Comparison of ENCODE assay signal across 1 cellular context in genomic region chr15:84588053-84588874, GRCh38.
TF ChIP-seq lines count a peak whose summit lies in the region.

No MANE protein-coding gene starts in this region.

TF ChIP-seq in HepG2, 621 proteins besides CTCF, POLR2A, EP300 and RAD21 (continued from another document and continues in another):
- TF ChIP-seq ZBTB43 (CRISPR knock-in tag; conservative IDR thresholded peaks at IDR 0.05): no peak
- TF ChIP-seq ZNF577 (CRISPR knock-in tag; IDR thresholded peaks at IDR 0.05; ENCODE audit: borderline replicate concordance, low read depth): no peak
- no peak for TF ChIP-seq SIX1 (CRISPR knock-in tag; IDR thresholded peaks at IDR 0.05; ENCODE audit: borderline replicate concordance)
- TF ChIP-seq ZNF672 (CRISPR knock-in tag; IDR thresholded peaks at IDR 0.05): no peak
- no peak for TF ChIP-seq MXD3 (CRISPR knock-in tag; IDR thresholded peaks at IDR 0.05)
- no peak for TF ChIP-seq PCBP2 (optimal IDR thresholded peaks at IDR 0.05; ENCODE audit: low read depth, low read length, poor library complexity, severe bottlenecking)
- TF ChIP-seq DPF2 (CRISPR knock-in tag; IDR thresholded peaks at IDR 0.05; ENCODE audit: borderline replicate concordance, low read depth): no peak
- TF ChIP-seq IRF9 (CRISPR knock-in tag; IDR thresholded peaks at IDR 0.05; ENCODE audit: borderline replicate concordance): no peak
- TF ChIP-seq MTERF4 (CRISPR knock-in tag; IDR thresholded peaks at IDR 0.05): no peak
- TF ChIP-seq CCAR2 (optimal IDR thresholded peaks at IDR 0.05; ENCODE audit: low read depth, low read length): no peak
- no peak for TF ChIP-seq SRF (IDR thresholded peaks at IDR 0.05; ENCODE audit: low read depth, low read length)
- no peak for TF ChIP-seq ZSCAN22 (CRISPR knock-in tag; IDR thresholded peaks at IDR 0.05)
- no peak for TF ChIP-seq ZSCAN29 (CRISPR knock-in tag; conservative IDR thresholded peaks at IDR 0.05)
- no peak for TF ChIP-seq ZNF564 (CRISPR knock-in tag; IDR thresholded peaks at IDR 0.05)
- TF ChIP-seq ZFYVE20 (CRISPR knock-in tag; IDR thresholded peaks at IDR 0.05; ENCODE audit: borderline replicate concordance, low read depth): no peak
- TF ChIP-seq DNMT1 (CRISPR knock-in tag; IDR thresholded peaks at IDR 0.05): no peak
- no peak for TF ChIP-seq POGZ (CRISPR knock-in tag; IDR thresholded peaks at IDR 0.05)
- TF ChIP-seq ZNF607 (CRISPR knock-in tag; IDR thresholded peaks at IDR 0.05; ENCODE audit: borderline replicate concordance): no peak
- no peak for TF ChIP-seq ZNF441 (CRISPR knock-in tag; IDR thresholded peaks at IDR 0.05; ENCODE audit: borderline replicate concordance)
- TF ChIP-seq ZNF83 (CRISPR knock-in tag; IDR thresholded peaks at IDR 0.05; ENCODE audit: borderline replicate concordance): no peak
- TF ChIP-seq ZNF12 (CRISPR knock-in tag; IDR thresholded peaks at IDR 0.05): no peak
- TF ChIP-seq NFATC3 (CRISPR knock-in tag; IDR thresholded peaks at IDR 0.05): no peak
- no peak for TF ChIP-seq GPBP1L1 (CRISPR knock-in tag; IDR thresholded peaks at IDR 0.05)
- no peak for TF ChIP-seq ZNF619 (CRISPR knock-in tag; IDR thresholded peaks at IDR 0.05)
- TF ChIP-seq SIN3A (IDR thresholded peaks at IDR 0.05; ENCODE audit: borderline replicate concordance, low read depth, low read length): 0 out of 2 replicates have a peak, but pooled peaks have one; percentile 32
- TF ChIP-seq ARID4A (CRISPR knock-in tag; IDR thresholded peaks at IDR 0.05; ENCODE audit: borderline replicate concordance): peak; percentile 50; the same call in 1 of the 2 replicates
- no peak for TF ChIP-seq NKX3-1 (CRISPR knock-in tag; IDR thresholded peaks at IDR 0.05)
- TF ChIP-seq PITX1 (CRISPR knock-in tag; IDR thresholded peaks at IDR 0.05): peak; percentile 45; the same call in 1 of the 2 replicates
- TF ChIP-seq TCF7L2 (IDR thresholded peaks at IDR 0.05; ENCODE audit: low read depth, low read length): no peak
- no peak for TF ChIP-seq FOXA1 (IDR thresholded peaks at IDR 0.05)
- no peak for TF ChIP-seq FOXA1 (CRISPR knock-in tag; IDR thresholded peaks at IDR 0.05)
- no peak for TF ChIP-seq NFE2L1 (CRISPR knock-in tag; IDR thresholded peaks at IDR 0.05; ENCODE audit: borderline replicate concordance)
- no peak for TF ChIP-seq ZBTB40 (IDR thresholded peaks at IDR 0.05)
- TF ChIP-seq ZBTB40 (CRISPR knock-in tag; IDR thresholded peaks at IDR 0.05): no peak
- TF ChIP-seq HNRNPL (IDR thresholded peaks at IDR 0.05; ENCODE audit: low read depth, low read length): peak; percentile 79; the same call in 1 of the 2 replicates
- no peak for TF ChIP-seq ZNF44 (CRISPR knock-in tag; IDR thresholded peaks at IDR 0.05)
- no peak for TF ChIP-seq RXRB (CRISPR knock-in tag; IDR thresholded peaks at IDR 0.05; ENCODE audit: borderline replicate concordance)
- peak; percentile 66 to 84; a peak in 3 of 4 replicates for TF ChIP-seq HMGXB4 (CRISPR knock-in tag; IDR thresholded peaks at IDR 0.05; ENCODE audit: borderline replicate concordance in 1 of 2, low read depth in 1 of 2)
- TF ChIP-seq PHF5A (CRISPR knock-in tag; IDR thresholded peaks at IDR 0.05; ENCODE audit: low read depth, unreplicated experiment): no peak
- TF ChIP-seq KDM5B (CRISPR knock-in tag; IDR thresholded peaks at IDR 0.05; ENCODE audit: borderline replicate concordance): no peak
- no peak for TF ChIP-seq ZBTB44 (CRISPR knock-in tag; IDR thresholded peaks at IDR 0.05)
